19 cellular contexts compared by ENCODE assay signal in genomic region chr9:29208670-29209069, GRCh38. TPM values are rescaled to one million over a fixed set of nuclear protein-coding genes. Genes with fewer than 3 reads are reported as not detected.
A peak's percentile ranks its signal among the peaks of the same experiment; 100 is the strongest.
DNase-seq lines count a peak whose midpoint lies in the region; ATAC-seq and TF ChIP-seq lines count a peak whose summit lies in the region.
"Had no signal": no experiment of that assay in that cellular context is flagged by ENCODE, and none has a peak within 500 bp of the region (broad histone marks: within the 10 kb centered on the region; RNA-seq: fewer than 3 reads in every experiment).

No MANE protein-coding gene starts in this region.

- H3K27ac ChIP-seq in 22Rv1, result no peak overlapping the region
- no peak overlapping the region for H3K27ac ChIP-seq in aorta (ENCODE audit: low read depth in 1 of 2, low read length in 2 of 2)
- H3K27ac ChIP-seq in OCI-LY7 (ENCODE audit: low read depth, low read length, poor library complexity, severe bottlenecking), result no peak overlapping the region
- H3K27ac ChIP-seq: PC-9, suprapubic skin had no signal

- H3K9me3 ChIP-seq in aorta (ENCODE audit: control insufficient read depth, low read length) (no peaks in the 10 kb centered on the region), OCI-LY7 (ENCODE audit: low read length) (no peaks in the 10 kb centered on the region)
- H3K9me3 ChIP-seq: suprapubic skin had no signal

- no peaks in the 10 kb centered on the region for H3K9me2 ChIP-seq in OCI-LY7 (ENCODE audit: insufficient read depth, low read length)

- no peaks in the 10 kb centered on the region for H4K20me1 ChIP-seq in OCI-LY7 (ENCODE audit: insufficient read depth, low read length)

- ATAC-seq in aorta (ENCODE audit: low FRiP score), result no peak
- ATAC-seq: activated CD8-positive, alpha-beta memory T cell treated with anti-CD3 and anti-CD28 coated beads, Interleukin-2, amount 10 ng/mL, durations not matched to agents 7 days and 5 days; T-cell had no signal

- no peak overlapping the region for H2AFZ ChIP-seq in OCI-LY7 (ENCODE audit: low read length)
- H2AFZ ChIP-seq: PC-9 had no signal

- POLR2A ChIA-PET in OCI-LY7 (lab: Charles Lee), result no interaction called here

- intact Hi-C loops in aorta (cut with DNase I) (no loop called here), OCI-LY7 (cut with micrococcal nuclease; ENCODE audit: unreplicated experiment) (no loop called here)

- peak; percentile 16 for DNase-seq in LHCN-M2 (ENCODE audit: low read depth)
- peak; percentile 55 for DNase-seq in OCI-M1 (lab: John Stamatoyannopoulos, UW)
- DNase-seq in glomerular visceral epithelial cell (ENCODE audit: extremely low spot score), result peak; percentile 27
- no peak for DNase-seq in kidney glomerular epithelial cell (lab: John Stamatoyannopoulos, UW)
- no peak for DNase-seq in aorta
- DNase-seq in LoVo (ENCODE audit: low spot score), result no peak
- no peak for DNase-seq in OCI-LY7 (ENCODE audit: low spot score)
- DNase-seq: activated B cell treated with CpG ODN at 0.5 μM for 24 hours; activated CD8-positive, alpha-beta memory T cell treated with anti-CD3 and anti-CD28 coated beads, Interleukin-2, amount 10 ng/mL, durations not matched to agents 7 days and 5 days; activated gamma-delta T cell treated with Interleukin-2 at 50 U/mL for 16 hours; DMS 273 treated with DMSO at 0.1 percent for 48 hours; NCI-H2171; nephron progenitor cell; PC-9; T-cell had no signal

- H3K79me2 ChIP-seq in OCI-LY7 (ENCODE audit: insufficient read depth, low read depth, low read length), result no peaks in the 10 kb centered on the region

- TF ChIP-seq CTCF in 22Rv1 (IDR thresholded peaks at IDR 0.05) (peak; percentile 14; the same call in 1 of the 2 replicates), OCI-LY7 (conservative IDR thresholded peaks at IDR 0.05; ENCODE audit: low read length) (no peak)

- no peaks in the 10 kb centered on the region for H3K27me3 ChIP-seq in aorta (ENCODE audit: control insufficient read depth in 1 of 2, insufficient read depth in 2 of 2, low read length in 1 of 2)

- H3K36me3 ChIP-seq in aorta (ENCODE audit: control insufficient read depth in 1 of 2, insufficient read depth in 2 of 2, low read length in 1 of 2) (no peaks in the 10 kb centered on the region), OCI-LY7 (ENCODE audit: insufficient read depth, low read length) (no peaks in the 10 kb centered on the region)
- H3K36me3 ChIP-seq: suprapubic skin had no signal

- no peak overlapping the region for H3K4me2 ChIP-seq in OCI-LY7 (ENCODE audit: low read length)
- H3K4me2 ChIP-seq: PC-9 had no signal

- no peak overlapping the region for H3K4me3 ChIP-seq in aorta (ENCODE audit: low read length in 2 of 2)
- no peak overlapping the region for H3K4me3 ChIP-seq in OCI-LY7 (ENCODE audit: low read depth, low read length, poor library complexity, severe bottlenecking)
- H3K4me3 ChIP-seq: lung, PC-9, suprapubic skin had no signal

- CTCF ChIA-PET in OCI-LY7 (lab: Charles Lee; ENCODE audit: unreplicated experiment), result no interaction called here

- no TSS peak for BruUV-seq in OCI-LY7 (replicated peaks; lab: Mats Ljungman, UMichigan)

- H3K4me1 ChIP-seq in aorta (ENCODE audit: control insufficient read depth in 1 of 2, insufficient read depth in 2 of 2, low read length in 2 of 2) (peaks cover 0 to 4% of the 10 kb centered on the region in 2 donors), OCI-LY7 (ENCODE audit: insufficient read depth, low read length, poor library complexity, severe bottlenecking) (no peaks in the 10 kb centered on the region)

RNA-seq across cellular contexts. Expression of gene LINGO2, which starts 4.7 kb away (rescaled TPM):
- 0.11 TPM in 1 of 2 replicates, not detected in the other for total RNA-seq in LHCN-M2 (2014; rRNA removed)
- 0.46 TPM for polyA plus RNA-seq in LHCN-M2 (2012)
- total RNA-seq in aorta, result not detected
- polyA plus RNA-seq in aorta, result not detected
- not detected in 2 replicates for total RNA-seq in OCI-LY7 (2014; rRNA removed; shearing (Covaris generic))
- total RNA-seq in OCI-LY7 (2022), result not detected in 2 replicates
- total RNA-seq: activated B cell treated with CpG ODN at 0.5 μM for 24 hours; activated CD8-positive, alpha-beta memory T cell treated with anti-CD3 and anti-CD28 coated beads, Interleukin-2, amount 10 ng/mL, durations not matched to agents 7 days and 5 days; fibroblast of lung had no signal
- polyA plus RNA-seq: fibroblast of lung had no signal

Comparison
In these comparisons a context has a peak if more than half of its experiments do, and no peak if none do; other contexts are left out.
1. DNase-seq: peak in LHCN-M2 (single experiment), OCI-M1 (single experiment) and glomerular visceral epithelial cell (single experiment); none in kidney glomerular epithelial cell (single experiment), aorta (0 of 2), LoVo (single experiment) and OCI-LY7 (single experiment).